In genomic region chr17:42459256-42459982, GRCh38 we compare ENCODE assay signal across 8 cellular contexts. TPM values are rescaled to one million over a fixed set of nuclear protein-coding genes. Genes with fewer than 3 reads are reported as not detected.
DNase-seq lines count a peak whose midpoint lies in the region; ATAC-seq and TF ChIP-seq lines count a peak whose summit lies in the region.

No MANE protein-coding gene starts in this region.

- intact Hi-C loops in right lobe of liver (cut with DNase I) = no loop called here

- peak overlapping the region; percentile 92 for H3K27ac Mint-ChIP-seq in T-helper 17 cell

- DNase-seq in EH (ENCODE audit: low read depth) (peak; percentile 65), T-helper 17 cell (no peak), right lobe of liver (peak in 2 of 3 donors; percentile 60 to 66)
- DNase-seq in stimulated activated CD4-positive, alpha-beta T cell treated with anti-CD3 and anti-CD28 coated beads, Interleukin-4, amount 100 ng/mL, for 24 hours = peak; percentile 20

- H3K4me2 ChIP-seq in KMS-11 = peak overlapping the region; percentile 94

- H3K4me3 ChIP-seq in KMS-11 (IDR thresholded peaks at IDR 0.05; ENCODE audit: insufficient read depth, low read depth, low read length) (no peak overlapping the region), ectodermal cell (ENCODE audit: insufficient read depth, low read depth, low read length) (peak overlapping the region; percentile 57), right lobe of liver (peak overlapping the region; percentile 64 to 77 (median 65))

- H3K36me3 ChIP-seq in KMS-11 (ENCODE audit: insufficient read depth) (peaks cover 3% of the 10 kb centered on the region; the same call in 1 of the 2 replicates), ectodermal cell (ENCODE audit: control insufficient read depth, insufficient read depth, low read length) (peaks cover 3% of the 10 kb centered on the region), right lobe of liver (peaks cover 0 to 9% (median 0%) of the 10 kb centered on the region in 4 donors)

- no peaks in the 10 kb centered on the region for H4K20me1 ChIP-seq in KMS-11 (ENCODE audit: insufficient read depth)

- TF ChIP-seq POLR2A in right lobe of liver (IDR thresholded peaks at IDR 0.05) = no peak

- peaks cover 40% of the 10 kb centered on the region for H3K79me2 ChIP-seq in KMS-11 (ENCODE audit: insufficient read depth, low read depth)

- H2AFZ ChIP-seq in KMS-11 (ENCODE audit: low read depth) = peak overlapping the region; percentile 65; the same call in 1 of the 2 replicates

- no peaks in the 10 kb centered on the region for H3K27me3 ChIP-seq in KMS-11 (ENCODE audit: insufficient read depth, low read depth)
- no peaks in the 10 kb centered on the region for H3K27me3 ChIP-seq in ectodermal cell (ENCODE audit: control insufficient read depth, insufficient read depth, low read length, poor library complexity, severe bottlenecking)
- H3K27me3 ChIP-seq in right lobe of liver = no peaks in the 10 kb centered on the region

- no peaks in the 10 kb centered on the region for H3K36me3 Mint-ChIP-seq in T-helper 17 cell (ENCODE audit: low read depth)

- H3K4me1 Mint-ChIP-seq in T-helper 17 cell = peaks cover 37% of the 10 kb centered on the region

- H3K27me3 Mint-ChIP-seq in T-helper 17 cell = no peaks in the 10 kb centered on the region

- H3K27ac ChIP-seq in KMS-11 = peak overlapping the region; percentile 93
- H3K27ac ChIP-seq in ectodermal cell (ENCODE audit: insufficient read depth, low read depth, low read length, poor library complexity, severe bottlenecking) = no peak overlapping the region
- H3K27ac ChIP-seq in right lobe of liver = peak overlapping the region; percentile 86 to 93 (median 92)

- ATAC-seq in T-helper 17 cell (no peak), right lobe of liver (peak; percentile 47 to 52 (median 50)), HG03097 (IDR thresholded peaks at IDR 0.05; ENCODE audit: low FRiP score, unreplicated experiment) (no peak), HG03108 (IDR thresholded peaks at IDR 0.05; ENCODE audit: unreplicated experiment) (no peak)

- H3K4me1 ChIP-seq in KMS-11 (ENCODE audit: low read depth, poor library complexity, severe bottlenecking) = peaks cover 72% of the 10 kb centered on the region
- peaks cover 5% of the 10 kb centered on the region for H3K4me1 ChIP-seq in ectodermal cell (ENCODE audit: control insufficient read depth, insufficient read depth, low read length)
- H3K4me1 ChIP-seq in right lobe of liver = peaks cover 0 to 22% (median 6%) of the 10 kb centered on the region in 4 donors

- WGBS in ectodermal cell, 2 experiments = 32 to 34% methylated on average over 13 of the region's 13 CpGs
- 2% methylated on average over 13 of the region's 13 CpGs for WGBS in right lobe of liver (ENCODE audit: insufficient coverage, low coverage, low lambda C conversion rate, missing lambda C conversion rate)

- H3K9me3 ChIP-seq in T-helper 17 cell (ENCODE audit: control insufficient read depth, low read length, poor library complexity, severe bottlenecking) = no peaks in the 10 kb centered on the region
- H3K9me3 ChIP-seq in ectodermal cell (ENCODE audit: control insufficient read depth, low read length) = no peaks in the 10 kb centered on the region
- H3K9me3 ChIP-seq in right lobe of liver = no peaks in the 10 kb centered on the region

- peak overlapping the region; percentile 91 for H3K4me3 Mint-ChIP-seq in T-helper 17 cell

- TF ChIP-seq CTCF in KMS-11 (conservative IDR thresholded peaks at IDR 0.05; ENCODE audit: low read depth, low read length) = peak; percentile 65
- TF ChIP-seq CTCF in right lobe of liver (IDR thresholded peaks at IDR 0.05) = peak in 3 of 4 donors; percentile 37 to 44 (median 44)

- peak overlapping the region; percentile 82 for H3K9ac ChIP-seq in KMS-11

RNA-seq across cellular contexts. Expression of gene ATP6V0A1, which starts 0.7 kb away (rescaled TPM):
- total RNA-seq in T-helper 17 cell = 10 to 100 TPM; 15.4 to 18.5 TPM
- 53.8 TPM for polyA plus RNA-seq in ectodermal cell (2013, experiment 1 of 4)
- 55.6 TPM for polyA plus RNA-seq in ectodermal cell (2013, experiment 2 of 4)
- polyA plus RNA-seq in ectodermal cell (2013, experiment 3 of 4) = 41.0 TPM
- polyA plus RNA-seq in ectodermal cell (2013, experiment 4 of 4) = 46.5 TPM
- total RNA-seq in right lobe of liver = 10 to 100 TPM; 36.4 to 66.0 (median 49.4) TPM

RNA-seq across cellular contexts. Expression of gene CAVIN1, which starts 36.4 kb away (rescaled TPM):
- total RNA-seq in T-helper 17 cell = under 1 TPM; 0.47 to 0.90 TPM
- 34.5 TPM for polyA plus RNA-seq in ectodermal cell (2013, experiment 1 of 4)
- polyA plus RNA-seq in ectodermal cell (2013, experiment 2 of 4) = 34.8 TPM
- polyA plus RNA-seq in ectodermal cell (2013, experiment 3 of 4) = 23.3 TPM
- polyA plus RNA-seq in ectodermal cell (2013, experiment 4 of 4) = 23.8 TPM
- 10 to 100 TPM in 5 of 6 experiments, 1 to 10 TPM in 1; 8.7 to 29.6 (median 17.4) TPM for total RNA-seq in right lobe of liver

Comparison
In these comparisons a context has a peak if more than half of its experiments do, and no peak if none do; other contexts are left out.
1. DNase-seq: peak in EH (single experiment), right lobe of liver (2 of 3) and stimulated activated CD4-positive, alpha-beta T cell treated with anti-CD3 and anti-CD28 coated beads, Interleukin-4, amount 100 ng/mL, for 24 hours (single experiment); none in T-helper 17 cell (0 of 3).
2. ATAC-seq: peak in right lobe of liver (4 of 4); none in T-helper 17 cell (single experiment), HG03097 (single experiment) and HG03108 (single experiment).
3. RNA of gene CAVIN1, which starts 36.4 kb away (total RNA-seq): 8.7 to 29.6 TPM in right lobe of liver; 0.47 to 0.90 TPM in T-helper 17 cell; every median in the first group is over 4 times any median in the second.